Comparison of ENCODE assay signal across 20 cellular contexts in genomic region chr13:36712785-36713184, GRCh38. TPM values are rescaled to one million over a fixed set of nuclear protein-coding genes. Genes with fewer than 3 reads are reported as not detected.
DNase-seq lines count a peak whose midpoint lies in the region; ATAC-seq, FAIRE-seq and TF ChIP-seq lines count a peak whose summit lies in the region.
"Had no signal": no experiment of that assay in that cellular context is flagged by ENCODE, and none has a peak within 500 bp of the region (broad histone marks: within the 10 kb centered on the region; RNA-seq: fewer than 3 reads in every experiment).

No MANE protein-coding gene starts in this region.

- no peak overlapping the region for H3K4me2 ChIP-seq in HepG2 (ENCODE audit: low read depth, low read length)
- H3K4me2 ChIP-seq: PC-9 had no signal

- POLR2A ChIA-PET in HepG2 (lab: Yijun Ruan, JAX), result no interaction called here

- no peaks in the 10 kb centered on the region for H3K36me3 ChIP-seq in HepG2 (replicated peaks in 1 of 2; ENCODE audit: control insufficient read depth in 1 of 2, insufficient read depth in 2 of 2, low read length in 2 of 2)
- H3K36me3 ChIP-seq: thoracic aorta had no signal

- no peaks in the 10 kb centered on the region for H3K4me1 ChIP-seq in HepG2 (ENCODE audit: insufficient read depth, low read length)

- TF ChIP-seq CTCF in epithelial cell of proximal tubule (conservative IDR thresholded peaks at IDR 0.05; ENCODE audit: low read depth, low read length) (no peak), omental fat pad (IDR thresholded peaks at IDR 0.05) (no peak), HepG2 (CRISPR knock-in tag; IDR thresholded peaks at IDR 0.05) (no peak)

- BruUV-seq in HepG2 (replicated peaks; lab: Mats Ljungman, UMichigan), result no TSS peak

- WGBS in HepG2 (ENCODE audit: low lambda C conversion rate), result 45% methylated on average over 5 of the region's 5 CpGs

- no peaks in the 10 kb centered on the region for H3K9me3 ChIP-seq in HepG2 (ENCODE audit: low read length)
- H3K9me3 ChIP-seq: thoracic aorta had no signal

- CTCF ChIA-PET in HepG2 (lab: Yijun Ruan, JAX; ENCODE audit: low intra/inter-chr PET ratio, low total read pairs), result no interaction called here

- H3K79me2 ChIP-seq in HepG2 (ENCODE audit: insufficient read depth, low read length), result no peaks in the 10 kb centered on the region

- H2AFZ ChIP-seq in HepG2 (ENCODE audit: low read length), result no peak overlapping the region
- H2AFZ ChIP-seq: PC-9 had no signal

- peaks cover 0 to 9% of the 10 kb centered on the region in 2 experiments; a peak in 1 of 5 replicates for H3K27me3 ChIP-seq in HepG2 (ENCODE audit: control insufficient read depth in 1 of 2, insufficient read depth in 2 of 2, low read length in 2 of 2)

- H3K4me3 ChIP-seq in epithelial cell of proximal tubule (ENCODE audit: low read depth, low read length) (no peak overlapping the region), HepG2 (replicated peaks in 1 of 3; ENCODE audit: insufficient read depth in 1 of 3, low read depth in 2 of 3, low read length in 3 of 3) (no peak overlapping the region)
- H3K4me3 ChIP-seq: PC-9, thoracic aorta had no signal

- no peak overlapping the region for H3K27ac ChIP-seq in HepG2 (ENCODE audit: extremely low read length, insufficient read depth, low read length)
- H3K27ac ChIP-seq: PC-9, thoracic aorta had no signal

- no peak for TF ChIP-seq RAD21 in HepG2 (CRISPR knock-in tag; IDR thresholded peaks at IDR 0.05)

- H3K9ac ChIP-seq in HepG2 (ENCODE audit: insufficient read depth, low read depth, low read length), result no peak overlapping the region

- DNase-seq in Daoy (ENCODE audit: low read depth) (peak; percentile 22), SK-N-DZ (ENCODE audit: low spot score) (peak; percentile 89), epithelial cell of proximal tubule (ENCODE audit: low read depth) (peak; percentile 41), omental fat pad (ENCODE audit: low spot score) (no peak), HepG2 (ENCODE audit: low spot score) (no peak)
- DNase-seq in activated CD8-positive, alpha-beta memory T cell treated with anti-CD3 and anti-CD28 coated beads, Interleukin-2, amount 50 U/mL, for 48 hours, result no peak
- DNase-seq: activated CD4-positive, CD25-positive, alpha-beta regulatory T cell treated with anti-CD3 and anti-CD28 coated beads, Interleukin-2, amount 50 U/mL, for 72 hours; activated naive CD4-positive, alpha-beta T cell treated with anti-CD3 and anti-CD28 coated beads, Interleukin-2, amount 50 U/mL, for 16 hours; C1 segment of cervical spinal cord; cortex of kidney; DMS79; midbrain; NCI-H1105 treated with DMSO at 0.1 percent for 48 hours; PC-9; T-cell had no signal

- ATAC-seq in omental fat pad (ENCODE audit: low FRiP score) (peak; percentile 93), GM18858 (IDR thresholded peaks at IDR 0.05; ENCODE audit: unreplicated experiment) (no peak), HepG2 (no peak), HG02588 (IDR thresholded peaks at IDR 0.05; ENCODE audit: unreplicated experiment) (no peak)
- ATAC-seq: T-cell had no signal

- no peaks in the 10 kb centered on the region for H4K20me1 ChIP-seq in HepG2 (ENCODE audit: insufficient read depth, low read length)

- no peak for TF ChIP-seq POLR2A in HepG2 (IDR thresholded peaks at IDR 0.05; ENCODE audit: insufficient read depth in 1 of 2, low read depth in 2 of 2, low read length in 2 of 2)

- TF ChIP-seq EP300 in HepG2 (IDR thresholded peaks at IDR 0.05; ENCODE audit: low read depth in 2 of 2, low read length in 2 of 2) (no peak), HepG2 (CRISPR knock-in tag; IDR thresholded peaks at IDR 0.05; ENCODE audit: borderline replicate concordance) (no peak)

- in situ Hi-C loops in HepG2 (cut with HindIII; ENCODE audit: extremely low pct_ligation_motif_present, low pct_unique_long_range_greater_than_20kb), result no loop called here

- intact Hi-C loops in HepG2 (cut with micrococcal nuclease; ENCODE audit: unreplicated experiment), result no loop called here

- no peak for FAIRE-seq in HepG2 (lab: Jason Lieb, UNC)

TF ChIP-seq in HepG2, 621 proteins besides CTCF, POLR2A, EP300 and RAD21:
- no peak for TF ChIP-seq MEIS1 (CRISPR knock-in tag; IDR thresholded peaks at IDR 0.05; ENCODE audit: borderline replicate concordance)
- no peak for TF ChIP-seq ZNF235 (CRISPR knock-in tag; IDR thresholded peaks at IDR 0.05; ENCODE audit: borderline replicate concordance)
- TF ChIP-seq GATAD1 (CRISPR knock-in tag; IDR thresholded peaks at IDR 0.05), result no peak
- TF ChIP-seq BHLHE40 (IDR thresholded peaks at IDR 0.05; ENCODE audit: low read length), result no peak

RNA-seq across cellular contexts. Expression of gene SERTM1, which starts 39.0 kb away (rescaled TPM):
- total RNA-seq in Daoy (2014; rRNA removed; shearing (Covaris generic)), result not detected in 2 replicates
- polyA plus RNA-seq in SK-N-DZ (2014; cell fraction: cytosol; rRNA removed), result 0.06 and 0.27 TPM in 2 replicates
- not detected in 2 replicates for polyA plus RNA-seq in SK-N-DZ (2014; cell fraction: nucleus; rRNA removed)
- total RNA-seq in epithelial cell of proximal tubule (not detected in 2 replicates), omental fat pad (10 to 100 TPM in 2 of 4 donors, 1 to 10 TPM in 1, not detected in 1; 7.8 to 50.5 (median 10.8) TPM), HepG2 (2016; rRNA removed; fragmentation: Illumina TruSeq; extraction: Trizol) (not detected in 2 replicates)
- not detected in 2 replicates for total RNA-seq in HepG2 (2016; cell fraction: cytosol; rRNA removed; fragmentation: Illumina TruSeq; extraction: Trizol; ENCODE audit: low read depth)
- total RNA-seq in HepG2 (2016; cell fraction: insoluble cytoplasmic fraction; rRNA removed; fragmentation: Illumina TruSeq; extraction: Trizol), result not detected in 2 replicates
- not detected in 2 replicates for total RNA-seq in HepG2 (2016; cell fraction: membrane; rRNA removed; fragmentation: Illumina TruSeq; extraction: Trizol)
- not detected in 2 replicates for total RNA-seq in HepG2 (2016; cell fraction: nucleus; rRNA removed; fragmentation: Illumina TruSeq; extraction: Trizol)
- not detected in 2 replicates for polyA plus RNA-seq in HepG2 (2011; rRNA removed)
- polyA plus RNA-seq in HepG2 (2011; cell fraction: cytosol; rRNA removed), result not detected in 2 replicates
- polyA plus RNA-seq in HepG2 (2011; cell fraction: nucleus; rRNA removed), result not detected in 2 replicates
- not detected in 2 replicates for polyA plus RNA-seq in HepG2 (2012)
- not detected in 2 replicates for polyA plus RNA-seq in HepG2 (2016; cell fraction: cytosol; fragmentation: Illumina TruSeq; extraction: Trizol; ENCODE audit: low read depth)
- polyA plus RNA-seq in HepG2 (2016; cell fraction: insoluble cytoplasmic fraction; fragmentation: Illumina TruSeq; extraction: Trizol; ENCODE audit: low read depth), result not detected in 2 replicates
- polyA plus RNA-seq in HepG2 (2016; cell fraction: membrane; fragmentation: Illumina TruSeq; extraction: Trizol; ENCODE audit: low read depth), result not detected in 2 replicates
- polyA plus RNA-seq in HepG2 (2016; cell fraction: nucleus; fragmentation: Illumina TruSeq; extraction: Trizol; ENCODE audit: insufficient read depth, low read depth), result not detected in 2 replicates
- polyA minus RNA-seq in HepG2 (2011; rRNA and poly(A)+ RNA removed; ENCODE audit: low replicate concordance), result not detected in 2 replicates
- not detected in 2 replicates for polyA minus RNA-seq in HepG2 (2011; cell fraction: cytosol; rRNA and poly(A)+ RNA removed)
- polyA minus RNA-seq in HepG2 (2011; cell fraction: nucleus; rRNA and poly(A)+ RNA removed), result not detected in 2 replicates
- total RNA-seq: fibroblast of lung, NCI-H460, PC-9, T-cell, thoracic aorta had no signal
- polyA plus RNA-seq: fibroblast of lung had no signal

Comparison
In these comparisons a context has a peak if more than half of its experiments do, and no peak if none do; other contexts are left out.
1. DNase-seq: peak in Daoy (single experiment), SK-N-DZ (single experiment) and epithelial cell of proximal tubule (single experiment); none in omental fat pad (single experiment), activated CD8-positive, alpha-beta memory T cell treated with anti-CD3 and anti-CD28 coated beads, Interleukin-2, amount 50 U/mL, for 48 hours (single experiment) and HepG2 (single experiment).